In the genomic region with DNA sequence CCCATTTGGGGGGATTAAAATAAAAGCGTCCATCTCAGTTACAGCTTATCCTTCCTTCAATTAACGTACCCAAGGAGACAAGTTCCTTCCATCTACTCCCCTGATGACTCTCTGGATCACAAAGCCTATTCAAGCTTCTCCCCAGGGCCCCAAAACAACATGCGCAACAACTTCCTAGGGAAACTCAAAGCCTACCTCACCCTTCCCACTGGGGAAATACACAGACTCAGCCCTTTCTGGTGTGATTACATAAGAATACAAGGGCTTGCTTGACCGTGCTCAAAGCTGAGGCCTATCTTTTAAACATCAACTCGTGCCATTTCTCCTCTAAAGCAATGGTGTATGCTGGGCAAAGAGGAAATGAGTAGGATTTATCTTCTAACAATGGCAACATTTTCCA, we compare ENCODE assay signal across 10 cellular contexts.
DNase-seq lines count a peak whose midpoint lies in the region; ATAC-seq and TF ChIP-seq lines count a peak whose summit lies in the region.
"Had no signal": no experiment of that assay in that cellular context is flagged by ENCODE, and none has a peak within 500 bp of the region (broad histone marks: within the 10 kb centered on the region; RNA-seq: fewer than 3 reads in every experiment).

No MANE protein-coding gene starts in this region.

- peaks cover 28% of the 10 kb centered on the region for H3K4me1 Mint-ChIP-seq in WTC11

- H3K27me3 ChIP-seq in HL-60 (ENCODE audit: insufficient read depth, poor library complexity, severe bottlenecking) (no peaks in the 10 kb centered on the region), gastrocnemius medialis (no peaks in the 10 kb centered on the region), stomach (no peaks in the 10 kb centered on the region)
- H3K27me3 ChIP-seq: body of pancreas had no signal

- POLR2A ChIA-PET in WTC11 (lab: Charles Lee): interaction anchor here (0.8 to 1.4 kb wide), 2 partner anchors 29 to 108 kb away, joined by 3 to 6 read pairs; no protein-coding TSS in a partner anchor

- H3K36me3 ChIP-seq in gastrocnemius medialis: no peaks in the 10 kb centered on the region
- H3K36me3 ChIP-seq in stomach: peaks cover 0 to 20% (median 15%) of the 10 kb centered on the region in 4 donors

- no peaks in the 10 kb centered on the region for H3K9me3 Mint-ChIP-seq in WTC11
- H3K9me3 Mint-ChIP-seq: T-cell had no signal

- in situ Hi-C loops in gastrocnemius medialis (cut with MboI; ENCODE audit: low sequenced_read_pairs in 4 of 4): no loop called here

- TF ChIP-seq EP300 in stomach (IDR thresholded peaks at IDR 0.05): no peak

- CTCF ChIA-PET in WTC11 (lab: Charles Lee): interaction anchor here (0.7 to 1.6 kb wide), 2 partner anchors 106 to 109 kb away, joined by 3 to 6 read pairs; no protein-coding TSS in a partner anchor

- intact Hi-C loops in gastrocnemius medialis (cut with DNase I; ENCODE audit: low total_unique reads) (no loop called here), stomach (cut with DNase I; ENCODE audit: low total_unique reads) (no loop called here)

- no peak overlapping the region for H3K27ac ChIP-seq in HL-60 (replicated peaks)
- peak overlapping the region; percentile 24 to 71 (median 50) for H3K27ac ChIP-seq in gastrocnemius medialis
- peak overlapping the region in 2 of 5 donors; percentile 31 to 57 for H3K27ac ChIP-seq in stomach
- H3K27ac ChIP-seq: body of pancreas had no signal

- peak overlapping the region; percentile 2; the same call in 1 of the 2 replicates for H3K4me3 Mint-ChIP-seq in WTC11
- H3K4me3 Mint-ChIP-seq: T-cell had no signal

- WGBS in stomach, 5 donors: 55 to 75% (median 66%) methylated on average over 5 of the region's 5 CpGs

- TF ChIP-seq CTCF in HL-60 (IDR thresholded peaks at IDR 0.05; ENCODE audit: insufficient read depth, low read length) (no peak), WTC11 (IDR thresholded peaks at IDR 0.05) (no peak), gastrocnemius medialis (IDR thresholded peaks at IDR 0.05 in 4 of 5, conservative IDR thresholded peaks at IDR 0.05 in 1 of 5) (no peak), stomach (IDR thresholded peaks at IDR 0.05) (no peak)

- peak overlapping the region; percentile 80 for H3K27ac Mint-ChIP-seq in WTC11
- H3K27ac Mint-ChIP-seq: T-cell had no signal

- H3K4me1 ChIP-seq in gastrocnemius medialis (peaks cover 0 to 3% of the 10 kb centered on the region in 2 donors), stomach (peaks cover 0 to 17% (median 2%) of the 10 kb centered on the region in 4 donors)

- no peak overlapping the region for H3K4me3 ChIP-seq in HL-60 (replicated peaks; ENCODE audit: insufficient read depth, low read length)
- H3K4me3 ChIP-seq in gastrocnemius medialis: no peak overlapping the region
- no peak overlapping the region for H3K4me3 ChIP-seq in stomach
- H3K4me3 ChIP-seq: body of pancreas had no signal

- DNase-seq in HL-60 (ENCODE audit: low read depth in 1 of 2, low spot score in 1 of 2): peak; percentile 8 to 45
- peak; percentile 25 for DNase-seq in WTC11 (ENCODE audit: low spot score)
- DNase-seq in iPS DF 4.7 (ENCODE audit: extremely low read depth, low spot score): peak; percentile 30
- DNase-seq in gastrocnemius medialis: peak; percentile 15 to 34
- DNase-seq in stomach: no peak
- DNase-seq in effector CD8-positive, alpha-beta T cell (lab: John Stamatoyannopoulos, UW): no peak
- DNase-seq in GDM1 (lab: John Stamatoyannopoulos, UW): no peak
- no peak for DNase-seq in activated CD4-positive, alpha-beta T cell treated with anti-CD3 and anti-CD28 coated beads, Interleukin-2, amount 50 U/mL, for 4 hours
- DNase-seq: T-cell had no signal

- H3K9me3 ChIP-seq in gastrocnemius medialis (no peaks in the 10 kb centered on the region), stomach (no peaks in the 10 kb centered on the region)
- H3K9me3 ChIP-seq: body of pancreas had no signal

- H3K27me3 Mint-ChIP-seq in WTC11 (ENCODE audit: low read depth): no peaks in the 10 kb centered on the region; the same call in 1 of the 2 replicates
- H3K27me3 Mint-ChIP-seq: T-cell had no signal

- ATAC-seq in WTC11 (peak; percentile 94), gastrocnemius medialis (peak; percentile 62 to 71)
- ATAC-seq: body of pancreas, T-cell had no signal

- TF ChIP-seq POLR2A in gastrocnemius medialis (IDR thresholded peaks at IDR 0.05) (peak in 1 of 2 donors; percentile 21), stomach (IDR thresholded peaks at IDR 0.05) (no peak)

- peaks cover 4% of the 10 kb centered on the region; the same call in 1 of the 2 replicates for H3K36me3 Mint-ChIP-seq in WTC11

TF ChIP-seq in WTC11, 78 proteins besides CTCF, POLR2A, EP300 and RAD21:
- peak; percentile 79 for TF ChIP-seq ZNF423 (CRISPR knock-in tag; IDR thresholded peaks at IDR 0.05)
- no peak for TF ChIP-seq RELA (CRISPR knock-in tag; IDR thresholded peaks at IDR 0.05; ENCODE audit: borderline replicate concordance)
- TF ChIP-seq, protein P1, sequence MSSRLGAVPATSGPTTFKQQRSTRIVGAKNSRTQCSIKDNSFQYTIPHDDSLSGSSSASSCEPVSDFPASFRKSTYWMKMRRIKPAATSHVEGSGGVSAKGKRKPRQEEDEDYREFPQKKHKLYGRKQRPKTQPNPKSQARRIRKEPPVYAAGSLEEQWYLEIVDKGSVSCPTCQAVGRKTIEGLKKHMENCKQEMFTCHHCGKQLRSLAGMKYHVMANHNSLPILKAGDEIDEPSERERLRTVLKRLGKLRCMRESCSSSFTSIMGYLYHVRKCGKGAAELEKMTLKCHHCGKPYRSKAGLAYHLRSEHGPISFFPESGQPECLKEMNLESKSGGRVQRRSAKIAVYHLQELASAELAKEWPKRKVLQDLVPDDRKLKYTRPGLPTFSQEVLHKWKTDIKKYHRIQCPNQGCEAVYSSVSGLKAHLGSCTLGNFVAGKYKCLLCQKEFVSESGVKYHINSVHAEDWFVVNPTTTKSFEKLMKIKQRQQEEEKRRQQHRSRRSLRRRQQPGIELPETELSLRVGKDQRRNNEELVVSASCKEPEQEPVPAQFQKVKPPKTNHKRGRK (CRISPR knock-in tag; IDR thresholded peaks at IDR 0.05; ENCODE audit: borderline replicate concordance): no peak
- TF ChIP-seq FOXK1 (CRISPR knock-in tag; IDR thresholded peaks at IDR 0.05): peak; percentile 64
- no peak for TF ChIP-seq ATF1 (CRISPR knock-in tag; IDR thresholded peaks at IDR 0.05)
- TF ChIP-seq, protein P2, sequence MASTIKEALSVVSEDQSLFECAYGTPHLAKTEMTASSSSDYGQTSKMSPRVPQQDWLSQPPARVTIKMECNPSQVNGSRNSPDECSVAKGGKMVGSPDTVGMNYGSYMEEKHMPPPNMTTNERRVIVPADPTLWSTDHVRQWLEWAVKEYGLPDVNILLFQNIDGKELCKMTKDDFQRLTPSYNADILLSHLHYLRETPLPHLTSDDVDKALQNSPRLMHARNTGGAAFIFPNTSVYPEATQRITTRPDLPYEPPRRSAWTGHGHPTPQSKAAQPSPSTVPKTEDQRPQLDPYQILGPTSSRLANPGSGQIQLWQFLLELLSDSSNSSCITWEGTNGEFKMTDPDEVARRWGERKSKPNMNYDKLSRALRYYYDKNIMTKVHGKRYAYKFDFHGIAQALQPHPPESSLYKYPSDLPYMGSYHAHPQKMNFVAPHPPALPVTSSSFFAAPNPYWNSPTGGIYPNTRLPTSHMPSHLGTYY (CRISPR knock-in tag; IDR thresholded peaks at IDR 0.05): no peak
- TF ChIP-seq, protein P3, sequence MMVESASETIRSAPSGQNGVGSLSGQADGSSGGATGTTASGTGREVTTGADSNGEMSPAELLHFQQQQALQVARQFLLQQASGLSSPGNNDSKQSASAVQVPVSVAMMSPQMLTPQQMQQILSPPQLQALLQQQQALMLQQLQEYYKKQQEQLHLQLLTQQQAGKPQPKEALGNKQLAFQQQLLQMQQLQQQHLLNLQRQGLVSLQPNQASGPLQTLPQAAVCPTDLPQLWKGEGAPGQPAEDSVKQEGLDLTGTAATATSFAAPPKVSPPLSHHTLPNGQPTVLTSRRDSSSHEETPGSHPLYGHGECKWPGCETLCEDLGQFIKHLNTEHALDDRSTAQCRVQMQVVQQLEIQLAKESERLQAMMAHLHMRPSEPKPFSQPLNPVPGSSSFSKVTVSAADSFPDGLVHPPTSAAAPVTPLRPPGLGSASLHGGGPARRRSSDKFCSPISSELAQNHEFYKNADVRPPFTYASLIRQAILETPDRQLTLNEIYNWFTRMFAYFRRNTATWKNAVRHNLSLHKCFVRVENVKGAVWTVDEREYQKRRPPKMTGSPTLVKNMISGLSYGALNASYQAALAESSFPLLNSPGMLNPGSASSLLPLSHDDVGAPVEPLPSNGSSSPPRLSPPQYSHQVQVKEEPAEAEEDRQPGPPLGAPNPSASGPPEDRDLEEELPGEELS (CRISPR knock-in tag; IDR thresholded peaks at IDR 0.05): peak; percentile 81; the same call in 1 of the 2 replicates
- TF ChIP-seq FOXJ3 (CRISPR knock-in tag; IDR thresholded peaks at IDR 0.05; ENCODE audit: borderline replicate concordance): 0 out of 2 replicates have a peak, but pooled peaks have one; percentile 15
- TF ChIP-seq TP53 (CRISPR knock-in tag; IDR thresholded peaks at IDR 0.05): no peak
- peak; percentile 47; the same call in 1 of the 2 replicates for TF ChIP-seq ETV6 (CRISPR knock-in tag; IDR thresholded peaks at IDR 0.05)
- TF ChIP-seq, protein P4, sequence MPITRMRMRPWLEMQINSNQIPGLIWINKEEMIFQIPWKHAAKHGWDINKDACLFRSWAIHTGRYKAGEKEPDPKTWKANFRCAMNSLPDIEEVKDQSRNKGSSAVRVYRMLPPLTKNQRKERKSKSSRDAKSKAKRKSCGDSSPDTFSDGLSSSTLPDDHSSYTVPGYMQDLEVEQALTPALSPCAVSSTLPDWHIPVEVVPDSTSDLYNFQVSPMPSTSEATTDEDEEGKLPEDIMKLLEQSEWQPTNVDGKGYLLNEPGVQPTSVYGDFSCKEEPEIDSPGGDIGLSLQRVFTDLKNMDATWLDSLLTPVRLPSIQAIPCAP (CRISPR knock-in tag; IDR thresholded peaks at IDR 0.05): no peak

Comparison
In these comparisons a context has a peak if more than half of its experiments do, and no peak if none do; other contexts are left out.
1. DNase-seq: peak in HL-60 (2 of 2), WTC11 (single experiment), iPS DF 4.7 (single experiment) and gastrocnemius medialis (2 of 2); none in stomach (single experiment), effector CD8-positive, alpha-beta T cell (single experiment), GDM1 (single experiment) and activated CD4-positive, alpha-beta T cell treated with anti-CD3 and anti-CD28 coated beads, Interleukin-2, amount 50 U/mL, for 4 hours (0 of 2).